Comparison of ENCODE assay signal across 8 cellular contexts in genomic region chr1:23978825-23979224, GRCh38. TPM values are rescaled to one million over a fixed set of nuclear protein-coding genes. Genes with fewer than 3 reads are reported as not detected.
DNase-seq lines count a peak whose midpoint lies in the region; TF ChIP-seq lines count a peak whose summit lies in the region.

No MANE protein-coding gene starts in this region.

- H3K27me3 ChIP-seq in A673 (replicated peaks; ENCODE audit: insufficient read depth, low read depth, low read length, poor library complexity): no peaks in the 10 kb centered on the region
- H3K27me3 ChIP-seq in HUES48 (ENCODE audit: control insufficient read depth, insufficient read depth, low read length): no peaks in the 10 kb centered on the region
- no peaks in the 10 kb centered on the region for H3K27me3 ChIP-seq in mucosa of stomach (ENCODE audit: control insufficient read depth, insufficient read depth, low read length)

- intact Hi-C loops in A673 (cut with micrococcal nuclease; ENCODE audit: unreplicated experiment): no loop called here
- intact Hi-C loops in MCF 10A (cut with micrococcal nuclease): no loop called here

- H3K27ac Mint-ChIP-seq in MCF 10A (ENCODE audit: low read depth, unreplicated experiment): peak overlapping the region; percentile 95

- H3K4me1 ChIP-seq in A673 (ENCODE audit: insufficient read depth, low read length, poor library complexity, severe bottlenecking): peaks cover 35% of the 10 kb centered on the region
- H3K4me1 ChIP-seq in HUES48 (ENCODE audit: control insufficient read depth, insufficient read depth, low read length): peaks cover 45% of the 10 kb centered on the region
- H3K4me1 ChIP-seq in mucosa of stomach (ENCODE audit: control insufficient read depth, insufficient read depth, low read length): peaks cover 27% of the 10 kb centered on the region

- CTCF ChIA-PET in A673 (lab: Charles Lee) (no interaction called here), MCF 10A (lab: Yijun Ruan, JAX) (interaction anchor here (1.0 to 1.3 kb wide), 2 partner anchors 45 to 49 kb away, joined by 3 to 6 read pairs; no protein-coding TSS in a partner anchor)

- H3K36me3 ChIP-seq in A673 (ENCODE audit: insufficient read depth, low read length, poor library complexity, severe bottlenecking): peaks cover 48% of the 10 kb centered on the region
- peaks cover 50% of the 10 kb centered on the region for H3K36me3 ChIP-seq in HUES48 (ENCODE audit: control insufficient read depth, insufficient read depth, low read length)
- no peaks in the 10 kb centered on the region for H3K36me3 ChIP-seq in mucosa of stomach (ENCODE audit: control insufficient read depth, insufficient read depth, low read length)

- H3K4me3 Mint-ChIP-seq in MCF 10A (ENCODE audit: unreplicated experiment): peak overlapping the region; percentile 91

- POLR2A ChIA-PET in A673 (lab: Charles Lee; ENCODE audit: low non-redundant PET): no interaction called here
- POLR2A ChIA-PET in MCF 10A (lab: Yijun Ruan, JAX): interaction anchor here (0.8 to 7.3 kb wide), 9 partner anchors 13 to 437 kb away, joined by 3 to 97 read pairs (median 27); partner anchors contain the start of genes NIPAL3 and PNRC2

- H3K9ac ChIP-seq in HUES48 (ENCODE audit: low read depth, low read length) (peak overlapping the region; percentile 100), mucosa of stomach (ENCODE audit: low read length) (peak overlapping the region; percentile 97)

- no peaks in the 10 kb centered on the region for H3K9me3 Mint-ChIP-seq in MCF 10A (ENCODE audit: unreplicated experiment)

- H3K9me3 ChIP-seq in A673 (ENCODE audit: low read depth, low read length, poor library complexity, severe bottlenecking) (no peaks in the 10 kb centered on the region), HUES48 (ENCODE audit: control insufficient read depth, insufficient read depth, low read length) (no peaks in the 10 kb centered on the region), mucosa of stomach (ENCODE audit: control insufficient read depth, low read length) (no peaks in the 10 kb centered on the region)

- H3K4me3 ChIP-seq in A673 (ENCODE audit: low read depth, low read length, poor library complexity, severe bottlenecking) (peak overlapping the region; percentile 72), HUES48 (ENCODE audit: low read depth, low read length) (peak overlapping the region; percentile 94), mucosa of stomach (ENCODE audit: low read length) (peak overlapping the region; percentile 57)

- peak overlapping the region; percentile 99 for H3K27ac ChIP-seq in A673 (ENCODE audit: low read depth, low read length, poor library complexity, severe bottlenecking)
- peak overlapping the region; percentile 100 for H3K27ac ChIP-seq in HUES48 (ENCODE audit: low read depth, low read length)

- BruUV-seq in A673 (replicated peaks; lab: Mats Ljungman, UMichigan) (no TSS peak), MCF 10A (replicated peaks; lab: Mats Ljungman, UMichigan) (no TSS peak)

- peaks cover 33% of the 10 kb centered on the region for H3K4me1 Mint-ChIP-seq in MCF 10A (ENCODE audit: insufficient read depth, unreplicated experiment)

- peaks cover 41% of the 10 kb centered on the region for H3K36me3 Mint-ChIP-seq in MCF 10A (ENCODE audit: insufficient read depth, unreplicated experiment)

- DNase-seq in A673 (ENCODE audit: low spot score) (no peak), MCF 10A (ENCODE audit: unreplicated experiment) (no peak), A172 (ENCODE audit: low spot score) (no peak), AG20443 (ENCODE audit: low spot score) (no peak), activated gamma-delta T cell (lab: John Stamatoyannopoulos, UW) (no peak), NK-92 (lab: John Stamatoyannopoulos, UW; ENCODE audit: unreplicated experiment) (no peak)

- no peaks in the 10 kb centered on the region for H3K27me3 Mint-ChIP-seq in MCF 10A (ENCODE audit: insufficient read depth, unreplicated experiment)

- TF ChIP-seq CTCF in A673 (conservative IDR thresholded peaks at IDR 0.05; ENCODE audit: low read depth, low read length) (no peak), MCF 10A (IDR thresholded peaks at IDR 0.05; ENCODE audit: unreplicated experiment) (no peak)

RNA-seq across cellular contexts. Expression of gene SRSF10, which starts 1.3 kb away (rescaled TPM):
- total RNA-seq in A673 (2021) (208 and 218 TPM in 2 replicates), MCF 10A (2022) (121 and 134 TPM in 2 replicates)
- 96.5 and 106 TPM in 2 replicates for total RNA-seq in A172 (2014; rRNA removed; shearing (Covaris generic))

RNA-seq across cellular contexts. Expression of gene PNRC2, which starts 19.2 kb away (rescaled TPM):
- 76.2 and 93.2 TPM in 2 replicates for total RNA-seq in A673 (2021)
- total RNA-seq in MCF 10A (2022): 103 and 115 TPM in 2 replicates
- total RNA-seq in A172 (2014; rRNA removed; shearing (Covaris generic)): 58.5 and 60.3 TPM in 2 replicates
